ENCODE assay signal across 8 cellular contexts in genomic region chr2:149587950-149588487, GRCh38. TPM values are rescaled to one million over a fixed set of nuclear protein-coding genes. Genes with fewer than 3 reads are reported as not detected.
DNase-seq lines count a peak whose midpoint lies in the region; ATAC-seq and TF ChIP-seq lines count a peak whose summit lies in the region.

No MANE protein-coding gene starts in this region.

- CTCF ChIA-PET in activated CD4-positive, alpha-beta T cell treated with anti-CD3 and anti-CD28 coated beads, Interleukin-2, amount 10 ng/mL, durations not matched to agents 7 days and 5 days (lab: Charles Lee) = interaction anchor here (1.6 kb wide), 1 partner anchor 10 kb away, joined by 6 read pairs; no protein-coding TSS in a partner anchor
- CTCF ChIA-PET in WTC11 (lab: Charles Lee) = interaction anchor here (0.7 to 1.3 kb wide), 2 partner anchors 550 to 773 kb away, joined by 3 to 4 read pairs; partner anchors contain the start of gene LYPD6B

- no peak for TF ChIP-seq CTCF in WTC11 (IDR thresholded peaks at IDR 0.05)
- no peak for TF ChIP-seq CTCF in thoracic aorta (IDR thresholded peaks at IDR 0.05)

- H3K4me3 Mint-ChIP-seq in activated CD4-positive, alpha-beta T cell treated with anti-CD3 and anti-CD28 coated beads, Interleukin-2, amount 10 ng/mL, durations not matched to agents 7 days and 5 days = peak overlapping the region; percentile 93
- peak overlapping the region; percentile 99 for H3K4me3 Mint-ChIP-seq in WTC11

- POLR2A ChIA-PET in activated CD4-positive, alpha-beta T cell treated with anti-CD3 and anti-CD28 coated beads, Interleukin-2, amount 10 ng/mL, durations not matched to agents 7 days and 5 days (lab: Charles Lee) = no interaction called here
- POLR2A ChIA-PET in WTC11 (lab: Charles Lee) = no interaction called here

- H3K27ac ChIP-seq in iPS-20b (ENCODE audit: low read length) = no peak overlapping the region
- H3K27ac ChIP-seq in thoracic aorta = peak overlapping the region; percentile 94 to 95

- H3K9ac ChIP-seq in iPS-20b (ENCODE audit: low read depth, low read length) = peak overlapping the region; percentile 43; the same call in 1 of the 2 replicates

- ATAC-seq in HG03025 (IDR thresholded peaks at IDR 0.05; ENCODE audit: low FRiP score, unreplicated experiment) (peak; percentile 27), WTC11 (no peak), thoracic aorta (ENCODE audit: insufficient number of reproducible peaks, low FRiP score, low read depth) (no peak)

- H3K27me3 ChIP-seq in iPS-20b (ENCODE audit: insufficient read depth, low read length) (no peaks in the 10 kb centered on the region), thoracic aorta (replicated peaks; ENCODE audit: insufficient read depth) (no peaks in the 10 kb centered on the region)

- no peaks in the 10 kb centered on the region for H3K9me3 ChIP-seq in iPS-20b (ENCODE audit: insufficient read depth, low read depth, low read length)
- no peaks in the 10 kb centered on the region for H3K9me3 ChIP-seq in thoracic aorta

- H3K36me3 ChIP-seq in iPS-20b (ENCODE audit: insufficient read depth, low read depth, low read length) (peaks cover 31% of the 10 kb centered on the region), thoracic aorta (no peaks in the 10 kb centered on the region)

- DNase-seq in activated CD4-positive, alpha-beta T cell treated with anti-CD3 and anti-CD28 coated beads, Interleukin-2, amount 10 ng/mL, durations not matched to agents 7 days and 5 days = no peak
- DNase-seq in activated CD4-positive, alpha-beta T cell treated with anti-CD3 and anti-CD28 coated beads, Interleukin-2, amount 50 U/mL, for 48 hours = no peak
- DNase-seq in WTC11 (ENCODE audit: low spot score) (no peak), thoracic aorta (ENCODE audit: low spot score) (no peak), cortex of kidney (lab: John Stamatoyannopoulos, UW) (no peak), GDM1 (lab: John Stamatoyannopoulos, UW) (no peak)

- peak overlapping the region; percentile 99 for H3K27ac Mint-ChIP-seq in activated CD4-positive, alpha-beta T cell treated with anti-CD3 and anti-CD28 coated beads, Interleukin-2, amount 10 ng/mL, durations not matched to agents 7 days and 5 days
- H3K27ac Mint-ChIP-seq in WTC11 = no peak overlapping the region

- H3K4me3 ChIP-seq in iPS-20b (ENCODE audit: low read length) = peak overlapping the region; percentile 96
- peak overlapping the region; percentile 87 for H3K4me3 ChIP-seq in thoracic aorta

- H3K4me1 ChIP-seq in iPS-20b (ENCODE audit: insufficient read depth, low read length) (peaks cover 4% of the 10 kb centered on the region; the same call in 1 of the 2 replicates), thoracic aorta (ENCODE audit: control insufficient read depth in 1 of 2, low read depth in 2 of 2) (peaks cover 29 to 37% of the 10 kb centered on the region in 2 donors)

- H3K27me3 Mint-ChIP-seq in activated CD4-positive, alpha-beta T cell treated with anti-CD3 and anti-CD28 coated beads, Interleukin-2, amount 10 ng/mL, durations not matched to agents 7 days and 5 days = peaks cover 20% of the 10 kb centered on the region
- H3K27me3 Mint-ChIP-seq in WTC11 (ENCODE audit: low read depth) = peaks cover 2% of the 10 kb centered on the region

- peaks cover 31% of the 10 kb centered on the region for H3K36me3 Mint-ChIP-seq in activated CD4-positive, alpha-beta T cell treated with anti-CD3 and anti-CD28 coated beads, Interleukin-2, amount 10 ng/mL, durations not matched to agents 7 days and 5 days (ENCODE audit: low read depth)
- H3K36me3 Mint-ChIP-seq in WTC11 = peaks cover 14% of the 10 kb centered on the region

- peaks cover 3% of the 10 kb centered on the region for H3K9me3 Mint-ChIP-seq in activated CD4-positive, alpha-beta T cell treated with anti-CD3 and anti-CD28 coated beads, Interleukin-2, amount 10 ng/mL, durations not matched to agents 7 days and 5 days
- no peaks in the 10 kb centered on the region for H3K9me3 Mint-ChIP-seq in WTC11

- peaks cover 38% of the 10 kb centered on the region for H3K4me1 Mint-ChIP-seq in activated CD4-positive, alpha-beta T cell treated with anti-CD3 and anti-CD28 coated beads, Interleukin-2, amount 10 ng/mL, durations not matched to agents 7 days and 5 days
- peaks cover 20% of the 10 kb centered on the region for H3K4me1 Mint-ChIP-seq in WTC11

TF ChIP-seq in WTC11, 78 proteins besides CTCF, POLR2A, EP300 and RAD21:
- TF ChIP-seq SP1 (CRISPR knock-in tag; conservative IDR thresholded peaks at IDR 0.05) = no peak
- TF ChIP-seq IRF1 (CRISPR knock-in tag; IDR thresholded peaks at IDR 0.05) = no peak
- no peak for TF ChIP-seq FOXP1 (CRISPR knock-in tag; IDR thresholded peaks at IDR 0.05; ENCODE audit: borderline replicate concordance)
- peak; percentile 52 for TF ChIP-seq PRDM15 (CRISPR knock-in tag; IDR thresholded peaks at IDR 0.05)

RNA-seq across cellular contexts. Expression of gene MMADHC, which starts 0.4 kb away (rescaled TPM):
- 10 to 100 TPM; 92.8 to 94.5 TPM for total RNA-seq in activated CD4-positive, alpha-beta T cell treated with anti-CD3 and anti-CD28 coated beads, Interleukin-2, amount 10 ng/mL, durations not matched to agents 7 days and 5 days
- 121 to 126 TPM (median 124 TPM) in 3 replicates for total RNA-seq in WTC11 (2021)
- total RNA-seq in thoracic aorta = 100 to 1,000 TPM in 1 of 2 donors, 10 to 100 TPM in 1; 62.2 to 280 TPM
